In the genomic region with DNA sequence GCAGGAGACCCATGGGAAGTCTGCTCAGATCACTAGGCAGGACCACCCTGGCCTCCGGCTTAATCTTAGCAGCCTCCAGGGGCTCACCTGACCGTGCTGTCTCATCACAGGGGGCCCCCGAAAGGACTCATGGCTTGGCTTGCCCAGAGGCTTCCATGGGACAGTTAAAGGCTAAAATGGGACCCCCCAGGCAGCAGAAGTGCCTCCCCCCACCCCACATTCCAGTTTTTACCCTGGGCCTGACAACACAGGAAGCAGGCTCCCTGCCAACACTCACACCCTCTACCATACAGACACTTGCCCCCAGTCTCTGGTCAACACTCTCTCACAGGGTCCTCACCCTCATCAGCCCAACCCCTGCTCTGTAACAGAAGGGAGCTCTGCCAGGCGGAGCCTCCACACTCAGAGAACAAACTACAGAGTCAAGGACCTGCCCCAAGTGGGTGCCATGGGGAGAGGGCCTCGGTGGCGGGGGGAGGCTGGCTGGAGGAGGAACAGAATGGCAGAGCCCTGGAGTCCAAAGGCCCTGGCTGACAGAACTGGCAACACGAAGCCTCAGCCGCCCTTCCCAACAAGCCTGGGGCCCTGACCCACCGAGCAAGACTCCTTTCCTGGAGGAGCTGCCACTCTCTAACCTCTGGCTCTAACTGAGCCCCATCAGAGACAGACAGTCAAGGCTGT, we compare ENCODE assay signal across 17 cellular contexts. TPM values are rescaled to one million over a fixed set of nuclear protein-coding genes. Genes with fewer than 3 reads are reported as not detected.
DNase-seq lines count a peak whose midpoint lies in the region; ATAC-seq and TF ChIP-seq lines count a peak whose summit lies in the region.
"Had no signal": no experiment of that assay in that cellular context is flagged by ENCODE, and none has a peak within 500 bp of the region (broad histone marks: within the 10 kb centered on the region; RNA-seq: fewer than 3 reads in every experiment).

No MANE protein-coding gene starts in this region.

- H3K4me3 Mint-ChIP-seq in activated naive CD8-positive, alpha-beta T cell = no peak overlapping the region
- no peak overlapping the region for H3K4me3 Mint-ChIP-seq in activated naive CD8-positive, alpha-beta T cell treated with anti-CD3 and anti-CD28 coated beads for 36 hours
- peak overlapping the region; percentile 62 for H3K4me3 Mint-ChIP-seq in activated CD8-positive, alpha-beta T cell treated with anti-CD3 and anti-CD28 coated beads for 36 hours
- H3K4me3 Mint-ChIP-seq: natural killer cell treated with Interleukin-12 subunit alpha and Interleukin-12 subunit beta and Interleukin-15 and Interleukin-18, amount 100 ng/mL, for 72 hours had no signal

- no peaks in the 10 kb centered on the region for H3K9me3 ChIP-seq in mesenchymal stem cell (ENCODE audit: control insufficient read depth, low read length)

- peaks cover 7 to 18% of the 10 kb centered on the region in 2 experiments for H3K36me3 ChIP-seq in mesenchymal stem cell (ENCODE audit: control insufficient read depth in 1 of 2, insufficient read depth in 2 of 2, low read depth in 1 of 2, low read length in 2 of 2)

- peak overlapping the region; percentile 28 for H3K27ac Mint-ChIP-seq in activated naive CD8-positive, alpha-beta T cell
- no peak overlapping the region for H3K27ac Mint-ChIP-seq in activated naive CD8-positive, alpha-beta T cell treated with anti-CD3 and anti-CD28 coated beads for 36 hours
- peak overlapping the region; percentile 77 for H3K27ac Mint-ChIP-seq in activated CD8-positive, alpha-beta T cell treated with anti-CD3 and anti-CD28 coated beads for 36 hours
- H3K27ac Mint-ChIP-seq: natural killer cell treated with Interleukin-12 subunit alpha and Interleukin-12 subunit beta and Interleukin-15 and Interleukin-18, amount 100 ng/mL, for 72 hours had no signal

- H3K4me1 Mint-ChIP-seq in activated naive CD8-positive, alpha-beta T cell (ENCODE audit: low read depth) = peaks cover 36% of the 10 kb centered on the region
- peaks cover 29% of the 10 kb centered on the region for H3K4me1 Mint-ChIP-seq in activated naive CD8-positive, alpha-beta T cell treated with anti-CD3 and anti-CD28 coated beads for 36 hours
- H3K4me1 Mint-ChIP-seq in activated CD8-positive, alpha-beta T cell treated with anti-CD3 and anti-CD28 coated beads for 36 hours (ENCODE audit: low read depth) = peaks cover 54% of the 10 kb centered on the region

- H2BK120ac ChIP-seq in mesenchymal stem cell (ENCODE audit: low read depth, low read length) = no peak overlapping the region

- intact Hi-C loops in activated CD8-positive, alpha-beta T cell treated with anti-CD3 and anti-CD28 coated beads for 36 hours (cut with micrococcal nuclease) = no loop called here

- WGBS in mesenchymal stem cell = 86% methylated on average over 9 of the region's 9 CpGs

- no peak for DNase-seq in activated naive CD8-positive, alpha-beta T cell treated with anti-CD3 and anti-CD28 coated beads for 36 hours
- no peak for DNase-seq in activated CD8-positive, alpha-beta T cell treated with anti-CD3 and anti-CD28 coated beads for 36 hours
- DNase-seq in mesenchymal stem cell (no peak), NCI-H2029 treated with DMSO at 0.1 percent for 48 hours (lab: John Stamatoyannopoulos, UW) (no peak), HK-2 (ENCODE audit: unreplicated experiment) (no peak)
- DNase-seq: activated T-cell treated with anti-CD3 and anti-CD28 coated beads for 4 hours; EL; NCI-H2081; NCI-H524 treated with DMSO at 0.1 percent for 48 hours; SIG-M5; stimulated activated naive CD8-positive, alpha-beta T cell treated with anti-CD3 and anti-CD28 coated beads, Interleukin-15, Interleukin-2, amounts not matched to agents 100 U/mL and 50 U/mL, for 24 hours; T1000 had no signal

- H3K27me3 ChIP-seq in mesenchymal stem cell (ENCODE audit: control insufficient read depth in 1 of 2, insufficient read depth in 1 of 2, low read length in 2 of 2) = no peaks in the 10 kb centered on the region

- H3K36me3 Mint-ChIP-seq in activated naive CD8-positive, alpha-beta T cell = peaks cover 2% of the 10 kb centered on the region
- no peaks in the 10 kb centered on the region for H3K36me3 Mint-ChIP-seq in activated naive CD8-positive, alpha-beta T cell treated with anti-CD3 and anti-CD28 coated beads for 36 hours
- peaks cover 3% of the 10 kb centered on the region for H3K36me3 Mint-ChIP-seq in activated CD8-positive, alpha-beta T cell treated with anti-CD3 and anti-CD28 coated beads for 36 hours (ENCODE audit: low read depth)

- H3K79me1 ChIP-seq in mesenchymal stem cell (replicated peaks; ENCODE audit: low read length, poor library complexity, severe bottlenecking) = peaks cover 4% of the 10 kb centered on the region

- H3K4ac ChIP-seq in mesenchymal stem cell (ENCODE audit: low read depth in 1 of 2, low read length in 2 of 2) = no peak overlapping the region

- peak overlapping the region in 1 of 2 experiments; percentile 44 for H3K18ac ChIP-seq in mesenchymal stem cell (ENCODE audit: low read depth in 1 of 2, low read length in 2 of 2)

- no peak overlapping the region for H3K9ac ChIP-seq in mesenchymal stem cell (ENCODE audit: low read length)

- peak overlapping the region; percentile 94 for H2AK5ac ChIP-seq in mesenchymal stem cell (ENCODE audit: low read length, severe bottlenecking)

- H3K4me3 ChIP-seq in mesenchymal stem cell (ENCODE audit: insufficient read depth in 1 of 2, low read depth in 1 of 2, low read length in 2 of 2) = no peak overlapping the region

- no peak overlapping the region for H4K91ac ChIP-seq in mesenchymal stem cell (ENCODE audit: low read length)

- H3K4me2 ChIP-seq in mesenchymal stem cell (ENCODE audit: low read length, poor library complexity, severe bottlenecking) = no peak overlapping the region

- no peak overlapping the region for H2AFZ ChIP-seq in mesenchymal stem cell (ENCODE audit: low read depth, low read length)

- H2BK12ac ChIP-seq in mesenchymal stem cell (ENCODE audit: low read length in 2 of 2) = no peak overlapping the region

- no peak overlapping the region for H2BK5ac ChIP-seq in mesenchymal stem cell (ENCODE audit: low read depth, low read length, poor library complexity, severe bottlenecking)

- no peak overlapping the region for H2BK15ac ChIP-seq in mesenchymal stem cell (ENCODE audit: low read depth, poor library complexity, severe bottlenecking)

- no peaks in the 10 kb centered on the region for H3K9me3 Mint-ChIP-seq in activated naive CD8-positive, alpha-beta T cell (ENCODE audit: low read depth)
- no peaks in the 10 kb centered on the region for H3K9me3 Mint-ChIP-seq in activated naive CD8-positive, alpha-beta T cell treated with anti-CD3 and anti-CD28 coated beads for 36 hours
- H3K9me3 Mint-ChIP-seq in activated CD8-positive, alpha-beta T cell treated with anti-CD3 and anti-CD28 coated beads for 36 hours = no peaks in the 10 kb centered on the region
- H3K9me3 Mint-ChIP-seq: IgD-negative memory B cell; natural killer cell treated with Interleukin-12 subunit alpha and Interleukin-12 subunit beta and Interleukin-15 and Interleukin-18, amount 100 ng/mL, for 72 hours had no signal

- H3K14ac ChIP-seq in mesenchymal stem cell (ENCODE audit: low read length in 2 of 2) = no peak overlapping the region

- no peak overlapping the region for H3K23ac ChIP-seq in mesenchymal stem cell (ENCODE audit: low read length in 2 of 2)

- ATAC-seq in activated CD8-positive, alpha-beta T cell treated with anti-CD3 and anti-CD28 coated beads for 36 hours = no peak
- no peak for ATAC-seq in GM18498 (IDR thresholded peaks at IDR 0.05; ENCODE audit: unreplicated experiment)
- no peak for ATAC-seq in HG02642 (IDR thresholded peaks at IDR 0.05; ENCODE audit: poor library complexity, unreplicated experiment)
- ATAC-seq: natural killer cell treated with Interleukin-12 subunit alpha and Interleukin-12 subunit beta and Interleukin-15 and Interleukin-18, amount 100 ng/mL, for 72 hours; stimulated activated naive CD8-positive, alpha-beta T cell treated with anti-CD3 and anti-CD28 coated beads, Interleukin-15, Interleukin-2, amounts not matched to agents 100 U/mL and 50 U/mL, for 24 hours had no signal

- POLR2A ChIA-PET in activated CD8-positive, alpha-beta T cell treated with anti-CD3 and anti-CD28 coated beads for 36 hours (lab: Charles Lee) = interaction anchor here (0.9 to 1.6 kb wide), 2 partner anchors 62 to 156 kb away, joined by 3 to 5 read pairs; no protein-coding TSS in a partner anchor

- H4K8ac ChIP-seq in mesenchymal stem cell (ENCODE audit: low read length) = no peak overlapping the region

- peak overlapping the region; percentile 96 for H3K27ac ChIP-seq in mesenchymal stem cell (ENCODE audit: low read length, poor library complexity, severe bottlenecking)

- H3K27me3 Mint-ChIP-seq in activated naive CD8-positive, alpha-beta T cell = no peaks in the 10 kb centered on the region
- H3K27me3 Mint-ChIP-seq in activated naive CD8-positive, alpha-beta T cell treated with anti-CD3 and anti-CD28 coated beads for 36 hours = no peaks in the 10 kb centered on the region
- no peaks in the 10 kb centered on the region for H3K27me3 Mint-ChIP-seq in activated CD8-positive, alpha-beta T cell treated with anti-CD3 and anti-CD28 coated beads for 36 hours
- H3K27me3 Mint-ChIP-seq: IgD-negative memory B cell had no signal

- peaks cover 48% of the 10 kb centered on the region for H3K4me1 ChIP-seq in mesenchymal stem cell (ENCODE audit: control insufficient read depth, insufficient read depth, low read depth, low read length)

- no peak for TF ChIP-seq CTCF in activated CD8-positive, alpha-beta T cell treated with anti-CD3 and anti-CD28 coated beads for 36 hours (IDR thresholded peaks at IDR 0.05)

- CTCF ChIA-PET in activated CD8-positive, alpha-beta T cell treated with anti-CD3 and anti-CD28 coated beads for 36 hours (lab: Charles Lee) = interaction anchor here (0.9 to 3.2 kb wide), 3 partner anchors 26 to 62 kb away, joined by 4 to 29 read pairs (median 4); no protein-coding TSS in a partner anchor

RNA-seq across cellular contexts. Expression of gene ITGAE, which starts 0.5 kb away (rescaled TPM):
- total RNA-seq in activated naive CD8-positive, alpha-beta T cell treated with anti-CD3 and anti-CD28 coated beads for 36 hours = 10 to 100 TPM; 24.9 to 29.8 TPM
- 10 to 100 TPM; 31.8 to 32.4 TPM for total RNA-seq in activated CD8-positive, alpha-beta T cell treated with anti-CD3 and anti-CD28 coated beads for 36 hours
- polyA plus RNA-seq in mesenchymal stem cell (2013, experiment 1 of 2) = 70.1 TPM
- polyA plus RNA-seq in mesenchymal stem cell (2013, experiment 2 of 2) = 73.2 TPM

RNA-seq across cellular contexts. Expression of gene NCBP3, which starts 45.5 kb away (rescaled TPM):
- 10 to 100 TPM; 39.9 to 41.1 TPM for total RNA-seq in activated naive CD8-positive, alpha-beta T cell treated with anti-CD3 and anti-CD28 coated beads for 36 hours
- 10 to 100 TPM; 34.7 to 41.1 TPM for total RNA-seq in activated CD8-positive, alpha-beta T cell treated with anti-CD3 and anti-CD28 coated beads for 36 hours
- polyA plus RNA-seq in mesenchymal stem cell (2013, experiment 1 of 2) = 20.3 TPM
- 19.5 TPM for polyA plus RNA-seq in mesenchymal stem cell (2013, experiment 2 of 2)
